In genomic region chr5:67547682-67548081, GRCh38 we compare ENCODE assay signal across 25 cellular contexts.
"Had no signal": no experiment of that assay in that cellular context is flagged by ENCODE, and none has a peak within 500 bp of the region (broad histone marks: within the 10 kb centered on the region; RNA-seq: fewer than 3 reads in every experiment).

No MANE protein-coding gene starts in this region.

- H3K4me1 ChIP-seq: breast epithelium had no signal

- DNase-seq: activated CD4-positive, alpha-beta T cell treated with anti-CD3 and anti-CD28 coated beads for 4 hours; activated CD4-positive, alpha-beta T cell treated with anti-CD3 and anti-CD28 coated beads, Interleukin-2, amount 50 U/mL, for 4 hours; activated effector memory CD4-positive, alpha-beta T cell treated with Interleukin-2 at 50 U/mL for 16 hours; activated naive CD4-positive, alpha-beta T cell treated with anti-CD3 and anti-CD28 coated beads for 36 hours; activated naive CD8-positive, alpha-beta T cell treated with anti-CD3 and anti-CD28 coated beads, Interleukin-2, amount 50 U/mL, for 24 hours; activated T-cell treated with anti-CD3 and anti-CD28 coated beads for 4 hours; activated T-cell treated with anti-CD3 and anti-CD28 coated beads, Interleukin-2, amount 50 U/mL, for 72 hours; amygdala; central memory CD4-positive, alpha-beta T cell; esophagus squamous epithelium; foreskin melanocyte; heart right ventricle; lower lobe of right lung; mesenchymal stem cell; pancreas; psoas muscle; spleen; stimulated activated naive CD4-positive, alpha-beta T cell treated with Interleukin-2 at 50 U/mL for 16 hours; T-helper 9 cell had no signal

- H3K9me3 ChIP-seq: breast epithelium, esophagus squamous epithelium, heart right ventricle, lower lobe of right lung, pancreas, psoas muscle, tibial nerve had no signal

- H3K27ac ChIP-seq: breast epithelium, epithelial cell of prostate, esophagus squamous epithelium, heart right ventricle, lower lobe of right lung, pancreas, psoas muscle, VCaP had no signal

- H3K4me3 Mint-ChIP-seq: activated naive CD8-positive, alpha-beta T cell treated with anti-CD3 and anti-CD28 coated beads, Interleukin-2, amount 50 U/mL, for 24 hours; dendritic cell treated with granulocyte-macrophage colony-stimulating factor and Interleukin-4, amounts not matched to agents 40 ng/mL and 50 ng/mL, for 4 days; nephron had no signal

- H3K27me3 ChIP-seq: breast epithelium, esophagus squamous epithelium, heart right ventricle, pancreas, spleen, tibial nerve had no signal

- H3K27ac Mint-ChIP-seq: activated naive CD4-positive, alpha-beta T cell treated with anti-CD3 and anti-CD28 coated beads for 36 hours; activated naive CD8-positive, alpha-beta T cell treated with anti-CD3 and anti-CD28 coated beads, Interleukin-2, amount 50 U/mL, for 24 hours; activated T-cell treated with anti-CD3 and anti-CD28 coated beads, Interleukin-2, amount 50 U/mL, for 72 hours; dendritic cell treated with granulocyte-macrophage colony-stimulating factor and Interleukin-4, amounts not matched to agents 40 ng/mL and 50 ng/mL, for 4 days had no signal

- H3K4me3 ChIP-seq: esophagus squamous epithelium, heart right ventricle, pancreas, psoas muscle, tibial nerve had no signal

- H3K9me3 Mint-ChIP-seq: activated naive CD4-positive, alpha-beta T cell treated with anti-CD3 and anti-CD28 coated beads for 36 hours; activated naive CD8-positive, alpha-beta T cell treated with anti-CD3 and anti-CD28 coated beads, Interleukin-2, amount 50 U/mL, for 24 hours; activated T-cell treated with anti-CD3 and anti-CD28 coated beads, Interleukin-2, amount 50 U/mL, for 72 hours had no signal

- H3K36me3 ChIP-seq: breast epithelium, esophagus squamous epithelium, heart right ventricle, lower lobe of right lung, pancreas, spleen, tibial nerve had no signal

- H3K27me3 Mint-ChIP-seq: activated naive CD8-positive, alpha-beta T cell treated with anti-CD3 and anti-CD28 coated beads, Interleukin-2, amount 50 U/mL, for 24 hours; dendritic cell treated with granulocyte-macrophage colony-stimulating factor and Interleukin-4, amounts not matched to agents 40 ng/mL and 50 ng/mL, for 4 days had no signal

- ATAC-seq: activated naive CD8-positive, alpha-beta T cell treated with anti-CD3 and anti-CD28 coated beads, Interleukin-2, amount 50 U/mL, for 24 hours; activated T-cell treated with anti-CD3 and anti-CD28 coated beads, Interleukin-2, amount 50 U/mL, for 72 hours; psoas muscle had no signal
